21 cellular contexts compared by ENCODE assay signal in the genomic region with DNA sequence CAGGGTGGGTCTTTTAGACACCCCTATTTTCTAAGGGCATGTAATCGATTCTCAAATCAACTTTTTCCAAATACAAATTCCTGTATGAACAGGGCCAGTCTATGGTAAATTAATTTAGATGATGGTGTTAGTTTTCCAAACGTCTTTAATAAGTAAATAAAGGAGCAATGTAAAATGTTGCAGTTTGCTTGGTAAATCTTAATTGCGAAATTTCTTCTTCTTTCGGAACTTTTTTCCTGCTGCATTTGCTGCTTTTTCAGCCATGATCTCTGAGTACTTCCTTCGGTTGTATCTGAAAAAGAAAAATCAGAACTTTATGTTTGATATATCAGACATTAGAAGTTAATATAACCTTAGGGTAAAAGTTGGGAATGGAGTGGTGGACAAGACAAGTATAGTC. TPM values are rescaled to one million over a fixed set of nuclear protein-coding genes. Genes with fewer than 3 reads are reported as not detected.
DNase-seq lines count a peak whose midpoint lies in the region; ATAC-seq, FAIRE-seq and TF ChIP-seq lines count a peak whose summit lies in the region.
"Had no signal": no experiment of that assay in that cellular context is flagged by ENCODE, and none has a peak within 500 bp of the region (broad histone marks: within the 10 kb centered on the region; RNA-seq: fewer than 3 reads in every experiment).

No MANE protein-coding gene starts in this region.

- 85% methylated on average over 5 of the region's 5 CpGs for WGBS in K562 (ENCODE audit: insufficient coverage, low coverage, missing lambda C conversion rate)

- no peaks in the 10 kb centered on the region for H3K9me3 ChIP-seq in K562 (replicated peaks; ENCODE audit: control insufficient read depth, insufficient read depth, low read depth, low read length)
- H3K9me3 ChIP-seq: A549; BLaER1 treated with 17β-estradiol and CSF1 and Interleukin-3, amounts not matched to agents 10 nM and 100 nM; Caco-2 had no signal

- H3K27ac Mint-ChIP-seq in activated CD8-positive, alpha-beta T cell treated with anti-CD3 and anti-CD28 coated beads for 36 hours: peak overlapping the region; percentile 7
- H3K27ac Mint-ChIP-seq in activated CD8-positive, alpha-beta T cell treated with anti-CD3 and anti-CD28 coated beads, Interleukin-2, amount 10 ng/mL, durations not matched to agents 7 days and 5 days: no peak overlapping the region
- H3K27ac Mint-ChIP-seq: B cell; CD4-positive, alpha-beta T cell; CD8-positive, alpha-beta T cell had no signal

- H3K4me1 Mint-ChIP-seq in activated CD8-positive, alpha-beta T cell treated with anti-CD3 and anti-CD28 coated beads for 36 hours (ENCODE audit: low read depth): peaks cover 8% of the 10 kb centered on the region
- no peaks in the 10 kb centered on the region for H3K4me1 Mint-ChIP-seq in activated CD8-positive, alpha-beta T cell treated with anti-CD3 and anti-CD28 coated beads, Interleukin-2, amount 10 ng/mL, durations not matched to agents 7 days and 5 days (ENCODE audit: low read depth)

- POLR2A ChIA-PET in activated CD8-positive, alpha-beta T cell treated with anti-CD3 and anti-CD28 coated beads for 36 hours (lab: Charles Lee): interaction anchor here (0.8 to 1.4 kb wide), 2 partner anchors 9 to 11 kb away, joined by 6 read pairs; a partner anchor contains a TSS
- POLR2A ChIA-PET in activated CD8-positive, alpha-beta T cell treated with anti-CD3 and anti-CD28 coated beads, Interleukin-2, amount 10 ng/mL, durations not matched to agents 7 days and 5 days (lab: Charles Lee): interaction anchor here (1.2 kb wide), 1 partner anchor 23 kb away, joined by 3 read pairs; no protein-coding TSS in a partner anchor
- POLR2A ChIA-PET in K562 (lab: Yijun Ruan, JAX): interaction anchor here (1.1 kb wide), 1 partner anchor 9 kb away, joined by 4 read pairs; a partner anchor contains a TSS

- no peak overlapping the region for H2AFZ ChIP-seq in K562 (ENCODE audit: low read depth, low read length)

- CTCF ChIA-PET in activated CD8-positive, alpha-beta T cell treated with anti-CD3 and anti-CD28 coated beads for 36 hours (lab: Charles Lee): no interaction called here
- CTCF ChIA-PET in activated CD8-positive, alpha-beta T cell treated with anti-CD3 and anti-CD28 coated beads, Interleukin-2, amount 10 ng/mL, durations not matched to agents 7 days and 5 days (lab: Charles Lee): no interaction called here
- CTCF ChIA-PET in K562 (lab: Yijun Ruan, JAX; ENCODE audit: low intra/inter-chr PET ratio): interaction anchor here (1.3 kb wide), 1 partner anchor 26 kb away, joined by 3 read pairs; no protein-coding TSS in a partner anchor

- H3K9ac ChIP-seq in K562 (ENCODE audit: insufficient read depth in 1 of 2, low read depth in 2 of 2, low read length in 2 of 2): no peak overlapping the region
- H3K9ac ChIP-seq: BLaER1 treated with 17β-estradiol and CSF1 and Interleukin-3, amounts not matched to agents 10 nM and 100 nM had no signal

- no peaks in the 10 kb centered on the region for H3K4me1 ChIP-seq in K562 (replicated peaks in 1 of 2; ENCODE audit: control insufficient read depth in 2 of 2, insufficient read depth in 2 of 2, low read length in 2 of 2)
- H3K4me1 ChIP-seq: Caco-2 had no signal

- H3K9me3 Mint-ChIP-seq in activated CD8-positive, alpha-beta T cell treated with anti-CD3 and anti-CD28 coated beads for 36 hours: no peaks in the 10 kb centered on the region
- H3K9me3 Mint-ChIP-seq in activated CD8-positive, alpha-beta T cell treated with anti-CD3 and anti-CD28 coated beads, Interleukin-2, amount 10 ng/mL, durations not matched to agents 7 days and 5 days (ENCODE audit: insufficient read depth): no peaks in the 10 kb centered on the region
- H3K9me3 Mint-ChIP-seq: CD4-positive, alpha-beta T cell; CD8-positive, alpha-beta T cell had no signal

- no peak overlapping the region for H3K4me2 ChIP-seq in K562 (ENCODE audit: insufficient read depth, low read length)
- H3K4me2 ChIP-seq: A549; BLaER1 treated with 17β-estradiol and CSF1 and Interleukin-3, amounts not matched to agents 10 nM and 100 nM had no signal

- H3K27me3 Mint-ChIP-seq in activated CD8-positive, alpha-beta T cell treated with anti-CD3 and anti-CD28 coated beads for 36 hours: no peaks in the 10 kb centered on the region
- no peaks in the 10 kb centered on the region for H3K27me3 Mint-ChIP-seq in activated CD8-positive, alpha-beta T cell treated with anti-CD3 and anti-CD28 coated beads, Interleukin-2, amount 10 ng/mL, durations not matched to agents 7 days and 5 days (ENCODE audit: low read depth)
- H3K27me3 Mint-ChIP-seq: B cell; CD4-positive, alpha-beta T cell had no signal

- no peak overlapping the region for H3K4me3 Mint-ChIP-seq in activated CD8-positive, alpha-beta T cell treated with anti-CD3 and anti-CD28 coated beads for 36 hours
- no peak overlapping the region for H3K4me3 Mint-ChIP-seq in activated CD8-positive, alpha-beta T cell treated with anti-CD3 and anti-CD28 coated beads, Interleukin-2, amount 10 ng/mL, durations not matched to agents 7 days and 5 days
- H3K4me3 Mint-ChIP-seq: B cell; CD4-positive, alpha-beta T cell; CD8-positive, alpha-beta T cell had no signal

- intact Hi-C loops in activated CD8-positive, alpha-beta T cell treated with anti-CD3 and anti-CD28 coated beads for 36 hours (cut with micrococcal nuclease): no loop called here
- intact Hi-C loops in K562 (cut with micrococcal nuclease): no loop called here

- TF ChIP-seq POLR2A in H54 (IDR thresholded peaks at IDR 0.05; ENCODE audit: low read depth, low read length) (no peak), K562 (conservative IDR thresholded peaks at IDR 0.05) (no peak)

- no peaks in the 10 kb centered on the region for H3K27me3 ChIP-seq in K562 (ENCODE audit: control insufficient read depth in 2 of 2, insufficient read depth in 2 of 2, low read length in 2 of 2)
- H3K27me3 ChIP-seq: BLaER1 treated with 17β-estradiol and CSF1 and Interleukin-3, amounts not matched to agents 10 nM and 100 nM had no signal

- in situ Hi-C loops in K562 (cut with MboI): loop anchor here (25.0 kb wide), 1 partner anchor 1007 kb away; no protein-coding TSS in a partner anchor

- TF ChIP-seq RAD21 in K562 (CRISPR knock-in tag; conservative IDR thresholded peaks at IDR 0.05 in 1 of 2, IDR thresholded peaks at IDR 0.05 in 1 of 2): no peak

- H3K36me3 ChIP-seq in K562 (ENCODE audit: control insufficient read depth, insufficient read depth, low read length): peaks cover 61% of the 10 kb centered on the region

- DNase-seq in activated CD8-positive, alpha-beta T cell treated with anti-CD3 and anti-CD28 coated beads for 36 hours: no peak
- no peak for DNase-seq in activated CD8-positive, alpha-beta T cell treated with anti-CD3 and anti-CD28 coated beads, Interleukin-2, amount 10 ng/mL, durations not matched to agents 7 days and 5 days
- no peak for DNase-seq in H54 (ENCODE audit: insufficient read length, low spot score)
- DNase-seq in K562 (ENCODE audit: extremely low read depth in 1 of 4, low spot score in 3 of 4): no peak
- no peak for DNase-seq in EL
- DNase-seq: AML-193; Caco-2; Calu3; CD4-positive, alpha-beta T cell; CD8-positive, alpha-beta T cell; DMS79 treated with DMSO at 0.1 percent for 48 hours; GDM1 had no signal

- no peak for TF ChIP-seq CTCF in activated CD8-positive, alpha-beta T cell treated with anti-CD3 and anti-CD28 coated beads for 36 hours (IDR thresholded peaks at IDR 0.05)
- no peak for TF ChIP-seq CTCF in K562 (IDR thresholded peaks at IDR 0.05 in 2 of 3, conservative IDR thresholded peaks at IDR 0.05 in 1 of 3; ENCODE audit: insufficient read depth in 2 of 3, low read depth in 1 of 3, low read length in 3 of 3)

- H3K27ac ChIP-seq in K562 (ENCODE audit: extremely low read depth, low read depth, low read length): no peak overlapping the region
- H3K27ac ChIP-seq: 22Rv1; A549; BLaER1 treated with 17β-estradiol and CSF1 and Interleukin-3, amounts not matched to agents 10 nM and 100 nM; C4-2B had no signal

- no peaks in the 10 kb centered on the region for H3K9me1 ChIP-seq in K562 (ENCODE audit: control insufficient read depth, insufficient read depth, low read length)

- FAIRE-seq in H54 (lab: Jason Lieb, UNC): peak; percentile 45
- FAIRE-seq in K562 (lab: Jason Lieb, UNC): no peak
- FAIRE-seq: A549, D721Med, GM12878, GM12892, GM19239 had no signal

- H4K20me1 ChIP-seq in K562 (replicated peaks; ENCODE audit: control insufficient read depth, insufficient read depth, low read length): no peaks in the 10 kb centered on the region

- no peak for ATAC-seq in activated CD8-positive, alpha-beta T cell treated with anti-CD3 and anti-CD28 coated beads for 36 hours
- ATAC-seq in activated CD8-positive, alpha-beta T cell treated with anti-CD3 and anti-CD28 coated beads, Interleukin-2, amount 10 ng/mL, durations not matched to agents 7 days and 5 days: no peak
- no peak for ATAC-seq in K562
- ATAC-seq: A549; CD8-positive, alpha-beta T cell; GM12878 had no signal

- peaks cover 53% of the 10 kb centered on the region for H3K36me3 Mint-ChIP-seq in activated CD8-positive, alpha-beta T cell treated with anti-CD3 and anti-CD28 coated beads for 36 hours (ENCODE audit: low read depth)
- peaks cover 51% of the 10 kb centered on the region for H3K36me3 Mint-ChIP-seq in activated CD8-positive, alpha-beta T cell treated with anti-CD3 and anti-CD28 coated beads, Interleukin-2, amount 10 ng/mL, durations not matched to agents 7 days and 5 days (ENCODE audit: low read depth)

- TF ChIP-seq EP300 in K562 (IDR thresholded peaks at IDR 0.05; ENCODE audit: low read length): no peak

- H3K79me2 ChIP-seq in K562 (ENCODE audit: control insufficient read depth, insufficient read depth, low read length): peaks cover 9% of the 10 kb centered on the region

- no TSS peak for BruUV-seq in K562 (replicated peaks; lab: Mats Ljungman, UMichigan)

- no peak overlapping the region for H3K4me3 ChIP-seq in K562
- H3K4me3 ChIP-seq: A549; BLaER1 treated with 17β-estradiol and CSF1 and Interleukin-3, amounts not matched to agents 10 nM and 100 nM; GM12878 had no signal

RNA-seq across cellular contexts. Expression of a gene that starts 9.4 kb away (rescaled TPM):
- total RNA-seq in activated CD8-positive, alpha-beta T cell treated with anti-CD3 and anti-CD28 coated beads for 36 hours: 10 to 100 TPM; 81.7 to 82.2 TPM
- total RNA-seq in activated CD8-positive, alpha-beta T cell treated with anti-CD3 and anti-CD28 coated beads, Interleukin-2, amount 10 ng/mL, durations not matched to agents 7 days and 5 days: 10 to 100 TPM; 67.6 to 72.1 TPM
- 50.5 and 141 TPM in 2 replicates for total RNA-seq in K562 (2011; cell fraction: chromatin; rRNA removed; ENCODE audit: low replicate concordance)
- 40.2 and 49.0 TPM in 2 replicates for total RNA-seq in K562 (2011; cell fraction: nucleolus; rRNA removed)
- 77.8 and 89.5 TPM in 2 replicates for total RNA-seq in K562 (2011; cell fraction: nucleoplasm; rRNA removed)
- total RNA-seq in K562 (2014; rRNA removed) (50.4 and 59.2 TPM in 2 replicates), K562 (2014; rRNA removed; fragmentation: Illumina TruSeq; extraction: Trizol) (106 and 136 TPM in 2 replicates), K562 (2015; rRNA removed; fragmentation: Illumina TruSeq; extraction: Trizol) (87.9 and 97.0 TPM in 2 replicates), K562 (2021) (85.2 and 91.9 TPM in 2 replicates)
- polyA plus RNA-seq in K562 (2011; rRNA removed) (56.1 and 75.0 TPM in 2 replicates), K562 (2014; fragmentation: Illumina TruSeq; extraction: Trizol) (87.6 and 113 TPM in 2 replicates), K562 (2014; fragmentation: Nextera tagmentation; extraction: Ambion mirVana) (100 to 1,000 TPM; 113 to 138 TPM), K562 (2014; rRNA removed) (59.7 and 75.4 TPM in 2 replicates)
- polyA plus RNA-seq in K562 (2011; cell fraction: cytosol; rRNA removed): 3.9 and 5.5 TPM in 2 replicates
- 140 and 149 TPM in 2 replicates for polyA plus RNA-seq in K562 (2011; cell fraction: nucleus; rRNA removed)
- 46.3 and 75.3 TPM in 2 replicates for polyA plus RNA-seq in K562 (2012)
- 119 and 126 TPM in 2 replicates for polyA minus RNA-seq in K562 (2011; rRNA and poly(A)+ RNA removed)
- 15.1 and 17.9 TPM in 2 replicates for polyA minus RNA-seq in K562 (2011; cell fraction: cytosol; rRNA and poly(A)+ RNA removed)
- 31.6 and 79.9 TPM in 2 replicates for polyA minus RNA-seq in K562 (2011; cell fraction: nucleus; rRNA and poly(A)+ RNA removed)

RNA-seq across cellular contexts. Expression of a gene that starts 39.6 kb away (rescaled TPM):
- total RNA-seq in activated CD8-positive, alpha-beta T cell treated with anti-CD3 and anti-CD28 coated beads for 36 hours: 10 to 100 TPM; 25.3 to 26.4 TPM
- total RNA-seq in activated CD8-positive, alpha-beta T cell treated with anti-CD3 and anti-CD28 coated beads, Interleukin-2, amount 10 ng/mL, durations not matched to agents 7 days and 5 days: 10 to 100 TPM; 18.8 to 21.7 TPM
- total RNA-seq in K562 (2011; cell fraction: chromatin; rRNA removed; ENCODE audit: low replicate concordance): 21.3 and 58.7 TPM in 2 replicates
- total RNA-seq in K562 (2011; cell fraction: nucleolus; rRNA removed): 21.2 and 23.3 TPM in 2 replicates
- 34.2 and 65.9 TPM in 2 replicates for total RNA-seq in K562 (2011; cell fraction: nucleoplasm; rRNA removed)
- 13.8 and 17.5 TPM in 2 replicates for total RNA-seq in K562 (2014; rRNA removed)
- total RNA-seq in K562 (2014; rRNA removed; fragmentation: Illumina TruSeq; extraction: Trizol): 38.9 and 43.3 TPM in 2 replicates
- total RNA-seq in K562 (2015; rRNA removed; fragmentation: Illumina TruSeq; extraction: Trizol): 22.3 and 24.5 TPM in 2 replicates
- 39.5 and 41.0 TPM in 2 replicates for total RNA-seq in K562 (2021)
- polyA plus RNA-seq in K562 (2011; rRNA removed): 55.5 and 71.6 TPM in 2 replicates
- 10.4 and 18.6 TPM in 2 replicates for polyA plus RNA-seq in K562 (2011; cell fraction: cytosol; rRNA removed)
- 11.0 and 14.3 TPM in 2 replicates for polyA plus RNA-seq in K562 (2011; cell fraction: nucleus; rRNA removed)
- 23.6 and 39.2 TPM in 2 replicates for polyA plus RNA-seq in K562 (2012)
- 27.3 and 32.8 TPM in 2 replicates for polyA plus RNA-seq in K562 (2014; fragmentation: Illumina TruSeq; extraction: Trizol)
- polyA plus RNA-seq in K562 (2014; fragmentation: Nextera tagmentation; extraction: Ambion mirVana): 1 to 10 TPM; 9.3 to 9.6 TPM
- polyA plus RNA-seq in K562 (2014; rRNA removed): 16.2 and 18.2 TPM in 2 replicates
- 60.9 and 71.0 TPM in 2 replicates for polyA minus RNA-seq in K562 (2011; rRNA and poly(A)+ RNA removed)
- 25.4 and 28.6 TPM in 2 replicates for polyA minus RNA-seq in K562 (2011; cell fraction: cytosol; rRNA and poly(A)+ RNA removed)
- 29.9 and 38.1 TPM in 2 replicates for polyA minus RNA-seq in K562 (2011; cell fraction: nucleus; rRNA and poly(A)+ RNA removed)
